ENCODE assay signal across 8 cellular contexts in the genomic region with DNA sequence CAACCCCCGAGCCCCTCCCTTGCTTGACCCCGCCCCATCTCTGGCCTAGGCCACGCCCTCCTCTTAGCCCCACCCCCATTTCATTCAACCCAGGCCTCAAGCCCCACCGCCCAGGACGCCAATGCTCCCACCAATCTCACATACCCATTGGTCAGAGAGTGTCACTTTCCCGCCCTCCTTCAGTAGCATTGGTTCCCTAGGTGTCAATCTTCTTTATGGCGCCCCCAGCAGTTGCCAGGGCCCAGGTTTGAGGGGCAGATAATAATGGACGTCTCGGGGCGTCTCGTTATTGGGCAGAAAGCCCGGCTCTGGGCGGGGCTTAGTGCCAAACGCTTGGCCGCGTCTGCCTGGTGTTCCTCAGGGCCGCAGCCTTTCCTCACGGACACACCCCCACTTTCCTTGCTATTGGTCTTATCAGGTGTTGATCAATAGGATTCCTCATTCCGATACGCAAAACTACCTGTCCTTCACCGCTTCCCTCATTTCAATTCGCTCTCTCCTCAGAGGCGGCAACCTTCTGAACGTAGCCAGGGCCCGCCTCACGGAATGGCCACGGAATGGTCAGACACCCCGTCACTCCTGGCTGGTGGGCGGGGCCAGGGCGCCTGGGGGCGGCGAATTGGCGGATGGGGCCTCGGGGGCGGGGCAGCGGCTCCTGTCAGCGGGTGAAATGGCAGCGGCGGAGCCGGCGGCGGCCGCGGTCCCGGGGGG. TPM values are rescaled to one million over a fixed set of nuclear protein-coding genes. Genes with fewer than 3 reads are reported as not detected.
DNase-seq lines count a peak whose midpoint lies in the region; ATAC-seq, FAIRE-seq and TF ChIP-seq lines count a peak whose summit lies in the region.

A gene (plus strand): TSS at position 658 of the 711 bp plus-strand sequence. CDS start 16,325 bp downstream, outside the sequence.

- FAIRE-seq in astrocyte (lab: Jason Lieb, UNC) (peak; percentile 97), urothelium cell line (lab: Jason Lieb, UNC) (no peak)

- H3K27me3 ChIP-seq in astrocyte (ENCODE audit: insufficient read depth, low read length), result peaks cover 2% of the 10 kb centered on the region
- no peaks in the 10 kb centered on the region for H3K27me3 ChIP-seq in right cardiac atrium (ENCODE audit: control insufficient read depth, insufficient read depth)
- H3K27me3 ChIP-seq in psoas muscle (ENCODE audit: insufficient read depth in 3 of 3, low read length in 2 of 3), result peaks cover 0 to 13% (median 0%) of the 10 kb centered on the region in 3 donors

- no peak for TF ChIP-seq CTCF in astrocyte (IDR thresholded peaks at IDR 0.05; ENCODE audit: insufficient read depth, low read depth, low read length)
- TF ChIP-seq CTCF in psoas muscle (IDR thresholded peaks at IDR 0.05), result no peak

- H3K4me1 Mint-ChIP-seq in T-helper 2 cell treated with Interferon-gamma antibody and Interleukin-4, amounts not matched to agents 5 μg/mL and 100 μg/mL, for 36 hours (ENCODE audit: low read depth), result peaks cover 18% of the 10 kb centered on the region
- peaks cover 14% of the 10 kb centered on the region for H3K4me1 Mint-ChIP-seq in astrocyte (ENCODE audit: low read depth, unreplicated experiment)

- H3K9me3 ChIP-seq in astrocyte (ENCODE audit: insufficient read depth, low read depth, low read length), result no peaks in the 10 kb centered on the region
- H3K9me3 ChIP-seq in right cardiac atrium (ENCODE audit: control insufficient read depth, low read length), result no peaks in the 10 kb centered on the region
- no peaks in the 10 kb centered on the region for H3K9me3 ChIP-seq in psoas muscle

- DNase-seq in NCI-H187 (lab: John Stamatoyannopoulos, UW) (peak; percentile 86 to 98), astrocyte (ENCODE audit: low read depth) (peak; percentile 100), right cardiac atrium (peak; percentile 99 to 100 (median 99)), psoas muscle (peak; percentile 99), urothelium cell line (ENCODE audit: low spot score) (peak; percentile 94)
- peak; percentile 98 for DNase-seq in T-helper 2 cell treated with Interferon-gamma antibody and Interleukin-4, amounts not matched to agents 5 μg/mL and 100 μg/mL, for 36 hours (ENCODE audit: low spot score)

- peak within 1 kb of the TSS; percentile 86 for H3K4me3 Mint-ChIP-seq in T-helper 2 cell treated with Interferon-gamma antibody and Interleukin-4, amounts not matched to agents 5 μg/mL and 100 μg/mL, for 36 hours
- peak within 1 kb of the TSS; percentile 87 for H3K4me3 Mint-ChIP-seq in astrocyte (ENCODE audit: unreplicated experiment)

- peaks cover 4% of the 10 kb centered on the region for H3K27me3 Mint-ChIP-seq in T-helper 2 cell treated with Interferon-gamma antibody and Interleukin-4, amounts not matched to agents 5 μg/mL and 100 μg/mL, for 36 hours (ENCODE audit: low read depth)
- peaks cover 18% of the 10 kb centered on the region for H3K27me3 Mint-ChIP-seq in astrocyte (ENCODE audit: low read depth, unreplicated experiment)

- H2AFZ ChIP-seq in astrocyte (ENCODE audit: low read depth, low read length), result peak within 1 kb of the TSS; percentile 76

- intact Hi-C loops in right cardiac atrium (cut with DNase I), result no loop called here
- intact Hi-C loops in psoas muscle (cut with DNase I), result no loop called here

- peak; percentile 35 for TF ChIP-seq POLR2A in GM15510 (IDR thresholded peaks at IDR 0.05; ENCODE audit: borderline replicate concordance, extremely low read depth, insufficient read length)

- ATAC-seq in HG02943 (IDR thresholded peaks at IDR 0.05; ENCODE audit: low read depth, unreplicated experiment) (peak; percentile 88), right cardiac atrium (peak; percentile 94 to 96), psoas muscle (peak; percentile 91 to 94 (median 92))

- peaks cover 11% of the 10 kb centered on the region for H3K4me1 ChIP-seq in astrocyte (ENCODE audit: insufficient read depth, low read length)
- H3K4me1 ChIP-seq in right cardiac atrium (ENCODE audit: control insufficient read depth, insufficient read depth, low read length), result peaks cover 7% of the 10 kb centered on the region
- H3K4me1 ChIP-seq in psoas muscle, result no peaks in the 10 kb centered on the region

- peak within 1 kb of the TSS; percentile 75 for H3K9ac ChIP-seq in astrocyte (ENCODE audit: low read length)

- peak within 1 kb of the TSS; percentile 84 for H3K4me2 ChIP-seq in astrocyte (ENCODE audit: low read length)

- under 1% methylated on average over 45 of the region's 45 CpGs for WGBS in right cardiac atrium
- WGBS in psoas muscle, 3 donors, result 0 to 1% (median 1%) methylated on average over 30 to 45 of the region's 45 CpGs

- peaks cover 6% of the 10 kb centered on the region for H3K79me2 ChIP-seq in astrocyte (ENCODE audit: insufficient read depth, low read length)

- H3K36me3 ChIP-seq in astrocyte (ENCODE audit: insufficient read depth, low read length), result no peaks in the 10 kb centered on the region
- H3K36me3 ChIP-seq in psoas muscle (ENCODE audit: insufficient read depth in 1 of 2, low read depth in 1 of 2), result no peaks in the 10 kb centered on the region

- H3K36me3 Mint-ChIP-seq in T-helper 2 cell treated with Interferon-gamma antibody and Interleukin-4, amounts not matched to agents 5 μg/mL and 100 μg/mL, for 36 hours (ENCODE audit: low read depth), result no peaks in the 10 kb centered on the region
- H3K36me3 Mint-ChIP-seq in astrocyte (ENCODE audit: low read depth, unreplicated experiment), result no peaks in the 10 kb centered on the region

- no peaks in the 10 kb centered on the region for H3K9me3 Mint-ChIP-seq in T-helper 2 cell treated with Interferon-gamma antibody and Interleukin-4, amounts not matched to agents 5 μg/mL and 100 μg/mL, for 36 hours
- no peaks in the 10 kb centered on the region for H3K9me3 Mint-ChIP-seq in astrocyte (ENCODE audit: unreplicated experiment)

- H3K27ac Mint-ChIP-seq in T-helper 2 cell treated with Interferon-gamma antibody and Interleukin-4, amounts not matched to agents 5 μg/mL and 100 μg/mL, for 36 hours, result peak within 1 kb of the TSS; percentile 88
- peak within 1 kb of the TSS; percentile 81 for H3K27ac Mint-ChIP-seq in astrocyte (ENCODE audit: unreplicated experiment)

- peaks cover 35% of the 10 kb centered on the region for H4K20me1 ChIP-seq in astrocyte (ENCODE audit: insufficient read depth, low read length)

- H3K27ac ChIP-seq in astrocyte (ENCODE audit: low read depth, low read length) (peak within 1 kb of the TSS; percentile 7), right cardiac atrium (ENCODE audit: low read length) (no peak within 1 kb of the TSS), psoas muscle (peak within 1 kb of the TSS; percentile 13)

- H3K4me3 ChIP-seq in astrocyte (ENCODE audit: insufficient read depth, low read depth, low read length) (peak within 1 kb of the TSS; percentile 44), right cardiac atrium (ENCODE audit: low read length) (peak within 1 kb of the TSS; percentile 99), psoas muscle (peak within 1 kb of the TSS; percentile 73)

RNA-seq across cellular contexts. Expression of the gene that starts here (rescaled TPM):
- total RNA-seq in astrocyte (22.1 and 25.7 TPM in 2 replicates), right cardiac atrium (10 to 100 TPM; 17.7 to 20.5 (median 18.6) TPM), psoas muscle (10 to 100 TPM; 13.9 to 25.9 (median 22.2) TPM)
- polyA plus RNA-seq in right cardiac atrium (22.2 TPM), psoas muscle (10 to 100 TPM in 2 of 3 donors, 1 to 10 TPM in 1; 5.8 to 10.7 (median 10.0) TPM)

Comparison
In these comparisons a context has a peak if more than half of its experiments do, and no peak if none do; other contexts are left out.
1. H3K4me3 ChIP-seq: peak in every context shown above with its lines; median percentile 99 in right cardiac atrium; 73 in psoas muscle; 44 in astrocyte.